Comparison of ENCODE assay signal across 8 cellular contexts in genomic region chr2:239069362-239070333, GRCh38.
DNase-seq lines count a peak whose midpoint lies in the region; ATAC-seq, FAIRE-seq and TF ChIP-seq lines count a peak whose summit lies in the region.
"Not testable (repeated sequence)": the region's sequence is repeated elsewhere in the genome, so short reads cannot be mapped to it uniquely, and the experiment has no call there.

No MANE protein-coding gene starts in this region.

- H3K27ac Mint-ChIP-seq in activated CD8-positive, alpha-beta memory T cell treated with anti-CD3 and anti-CD28 coated beads, Interleukin-2, amount 10 ng/mL, durations not matched to agents 7 days and 5 days: peak overlapping the region; percentile 22

- not testable (repeated sequence) for BruUV-seq in Panc1 (replicated peaks; lab: Mats Ljungman, UMichigan)

- TF ChIP-seq POLR2A in A549 (IDR thresholded peaks at IDR 0.05; ENCODE audit: low read length): not testable (repeated sequence)

- H3K4me3 ChIP-seq in A549; HEK293 (ENCODE audit: low read depth, low read length); Panc1 (ENCODE audit: low read depth in 2 of 2, low read length in 2 of 2); epithelial cell of esophagus (ENCODE audit: low read length); lower lobe of right lung: not testable (repeated sequence)

- CTCF ChIA-PET in A549 (lab: Yijun Ruan, JAX); HEK293 (lab: Yijun Ruan, JAX); Panc1 (lab: Charles Lee); activated CD8-positive, alpha-beta memory T cell treated with anti-CD3 and anti-CD28 coated beads, Interleukin-2, amount 10 ng/mL, durations not matched to agents 7 days and 5 days (lab: Charles Lee): not testable (repeated sequence)

- ATAC-seq in A549: peak; percentile 49 to 84
- peak; percentile 92 for ATAC-seq in Panc1
- not testable (repeated sequence) for ATAC-seq in activated CD8-positive, alpha-beta memory T cell treated with anti-CD3 and anti-CD28 coated beads, Interleukin-2, amount 10 ng/mL, durations not matched to agents 7 days and 5 days
- ATAC-seq in lower lobe of right lung: peak in 1 of 2 donors; percentile 43

- H3K36me3 Mint-ChIP-seq in activated CD8-positive, alpha-beta memory T cell treated with anti-CD3 and anti-CD28 coated beads, Interleukin-2, amount 10 ng/mL, durations not matched to agents 7 days and 5 days: peaks cover 12% of the 10 kb centered on the region

- H3K4me1 Mint-ChIP-seq in activated CD8-positive, alpha-beta memory T cell treated with anti-CD3 and anti-CD28 coated beads, Interleukin-2, amount 10 ng/mL, durations not matched to agents 7 days and 5 days: not testable (repeated sequence)

- in situ Hi-C loops in Panc1 (cut with HindIII; ENCODE audit: low pct_unique_long_range_greater_than_20kb, low sequenced_read_pairs): not testable (repeated sequence)

- H3K27ac ChIP-seq in A549: peak overlapping the region; percentile 7 to 70; a peak in 3 of 6 replicates
- not testable (repeated sequence) for H3K27ac ChIP-seq in HEK293 (ENCODE audit: extremely low read depth, low read depth, low read length); lower lobe of right lung
- 0 out of 2 replicates have a peak overlapping the region, but pooled peaks have one; percentile 12 for H3K27ac ChIP-seq in Panc1 (ENCODE audit: low read length)

- not testable (repeated sequence) for H3K4me1 ChIP-seq in A549; HEK293 (ENCODE audit: control insufficient read depth, insufficient read depth, low read length); Panc1 (ENCODE audit: control insufficient read depth, insufficient read depth, low read length); lower lobe of right lung

- POLR2A ChIA-PET in A549 (lab: Yijun Ruan, JAX); HEK293 (lab: Yijun Ruan, JAX): not testable (repeated sequence)
- POLR2A ChIA-PET in Panc1 (lab: Charles Lee): interaction anchor here (0.6 kb wide), 1 partner anchor 408 kb away, joined by 5 read pairs; no protein-coding TSS in a partner anchor

- not testable (repeated sequence) for H3K9me3 Mint-ChIP-seq in activated CD8-positive, alpha-beta memory T cell treated with anti-CD3 and anti-CD28 coated beads, Interleukin-2, amount 10 ng/mL, durations not matched to agents 7 days and 5 days (ENCODE audit: low read depth)

- peak overlapping the region; percentile 1; the same call in 1 of the 3 replicates for H3K4me2 ChIP-seq in A549

- DNase-seq in A549 (ENCODE audit: low read depth in 1 of 2, low spot score in 1 of 2); Panc1 (ENCODE audit: low read depth, low spot score); activated CD8-positive, alpha-beta memory T cell treated with anti-CD3 and anti-CD28 coated beads, Interleukin-2, amount 10 ng/mL, durations not matched to agents 7 days and 5 days; lower lobe of right lung: not testable (repeated sequence)
- DNase-seq in amniotic epithelial cell (ENCODE audit: low read depth): peak; percentile 15
- peak; percentile 10 for DNase-seq in epithelial cell of esophagus (ENCODE audit: low read depth)
- peak; percentile 64 for DNase-seq in stimulated activated CD4-positive, alpha-beta T cell treated with anti-CD3 and anti-CD28 coated beads, Interleukin-1b, Interleukin-23, amount 100 ng/mL, for 48 hours

- FAIRE-seq in A549 (lab: Jason Lieb, UNC): not testable (repeated sequence)

- H3K27me3 Mint-ChIP-seq in activated CD8-positive, alpha-beta memory T cell treated with anti-CD3 and anti-CD28 coated beads, Interleukin-2, amount 10 ng/mL, durations not matched to agents 7 days and 5 days: not testable (repeated sequence)

- intact Hi-C loops in Panc1 (cut with micrococcal nuclease; ENCODE audit: unreplicated experiment); lower lobe of right lung (cut with DNase I): not testable (repeated sequence)

- not testable (repeated sequence) for H3K4me3 Mint-ChIP-seq in activated CD8-positive, alpha-beta memory T cell treated with anti-CD3 and anti-CD28 coated beads, Interleukin-2, amount 10 ng/mL, durations not matched to agents 7 days and 5 days

- H3K27me3 ChIP-seq in Panc1 (ENCODE audit: control insufficient read depth, insufficient read depth, low read length); lower lobe of right lung (ENCODE audit: low read depth): not testable (repeated sequence)

- TF ChIP-seq CTCF in A549 (IDR thresholded peaks at IDR 0.05); Panc1 (IDR thresholded peaks at IDR 0.05); epithelial cell of esophagus (IDR thresholded peaks at IDR 0.05; ENCODE audit: insufficient read depth, low read depth, low read length, missing control alignments): not testable (repeated sequence)
- TF ChIP-seq CTCF in HEK293 (tag by site-specific recombination; IDR thresholded peaks at IDR 0.05) (peak; percentile 64), lower lobe of right lung (IDR thresholded peaks at IDR 0.05) (peak; percentile 10)

- not testable (repeated sequence) for TF ChIP-seq EP300 in A549 (IDR thresholded peaks at IDR 0.05)

- not testable (repeated sequence) for H3K9me3 ChIP-seq in A549; HEK293 (ENCODE audit: control insufficient read depth, insufficient read depth, low read depth, low read length); Panc1 (ENCODE audit: control insufficient read depth, insufficient read depth, low read depth, low read length); lower lobe of right lung

- WGBS in A549 (ENCODE audit: missing lambda C conversion rate): 37% methylated on average over 12 of the region's 18 CpGs

- H3K36me3 ChIP-seq in HEK293 (ENCODE audit: control insufficient read depth in 2 of 2, insufficient read depth in 1 of 2, low read length in 2 of 2); Panc1 (ENCODE audit: control insufficient read depth, insufficient read depth, low read length): not testable (repeated sequence)
- peaks cover 78% of the 10 kb centered on the region for H3K36me3 ChIP-seq in lower lobe of right lung

- not testable (repeated sequence) for TF ChIP-seq RAD21 in A549 (conservative IDR thresholded peaks at IDR 0.05 in 1 of 2, IDR thresholded peaks at IDR 0.05 in 1 of 2)

TF ChIP-seq in A549, 52 proteins besides CTCF, POLR2A, EP300 and RAD21:
- TF ChIP-seq JUNB (IDR thresholded peaks at IDR 0.05): 0 out of 2 replicates have a peak, but pooled peaks have one; percentile 26
